ENCODE assay signal across 27 cellular contexts in the genomic region with DNA sequence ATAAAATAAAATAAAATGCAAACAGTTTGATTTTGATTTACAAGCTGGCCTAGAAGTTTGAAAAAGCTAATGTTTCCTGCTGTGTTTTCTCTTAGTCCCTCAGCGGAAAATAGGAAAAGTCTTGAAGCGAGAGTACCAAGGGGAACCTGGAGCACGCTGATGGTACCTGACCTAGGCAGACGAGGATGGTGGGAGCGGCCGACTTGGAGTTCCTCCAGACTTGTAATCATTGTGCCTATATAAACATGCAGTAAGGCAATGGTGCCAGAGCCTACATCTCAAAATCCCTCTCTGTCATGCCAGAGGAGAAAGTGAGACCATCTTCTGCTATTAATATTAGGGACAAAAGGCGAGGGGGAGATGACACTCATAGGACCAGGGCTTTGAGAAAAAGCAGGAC.
"Had no signal": no experiment of that assay in that cellular context is flagged by ENCODE, and none has a peak within 500 bp of the region (broad histone marks: within the 10 kb centered on the region; RNA-seq: fewer than 3 reads in every experiment).

No MANE protein-coding gene starts in this region.

- H3K27me3 ChIP-seq: ascending aorta, dorsolateral prefrontal cortex had no signal

- ATAC-seq: activated CD4-positive, alpha-beta T cell treated with anti-CD3 and anti-CD28 coated beads for 36 hours; activated CD8-positive, alpha-beta memory T cell treated with anti-CD3 and anti-CD28 coated beads, Interleukin-2, amount 10 ng/mL, durations not matched to agents 7 days and 5 days; activated CD8-positive, alpha-beta T cell treated with anti-CD3 and anti-CD28 coated beads, Interleukin-2, amount 10 ng/mL, durations not matched to agents 7 days and 5 days; activated naive CD4-positive, alpha-beta T cell treated with anti-CD3 and anti-CD28 coated beads, Interleukin-2, amount 50 U/mL, for 72 hours; esophagus mucosa had no signal

- H3K36me3 ChIP-seq: ascending aorta, breast epithelium, cardiac muscle cell had no signal

- FAIRE-seq: frontal cortex had no signal

- DNase-seq: activated CD4-positive, alpha-beta memory T cell treated with anti-CD3 and anti-CD28 coated beads for 36 hours; activated CD4-positive, alpha-beta T cell treated with anti-CD3 and anti-CD28 coated beads for 36 hours; activated CD4-positive, alpha-beta T cell treated with anti-CD3 and anti-CD28 coated beads, Interleukin-2, amount 10 ng/mL, durations not matched to agents 24 days and 14 days; activated CD4-positive, CD25-positive, alpha-beta regulatory T cell; activated CD4-positive, CD25-positive, alpha-beta regulatory T cell treated with anti-CD3 and anti-CD28 coated beads, Interleukin-2, amount 50 U/mL, for 72 hours; activated CD8-positive, alpha-beta memory T cell treated with anti-CD3 and anti-CD28 coated beads, Interleukin-2, amount 10 ng/mL, durations not matched to agents 7 days and 5 days; activated CD8-positive, alpha-beta memory T cell treated with anti-CD3 and anti-CD28 coated beads, Interleukin-2, amount 50 U/mL, for 4 hours; activated CD8-positive, alpha-beta T cell treated with anti-CD3 and anti-CD28 coated beads, Interleukin-2, amount 10 ng/mL, durations not matched to agents 7 days and 5 days; activated effector memory CD4-positive, alpha-beta T cell treated with anti-CD3 and anti-CD28 coated beads, Interleukin-2, amount 50 U/mL, for 16 hours; activated naive CD4-positive, alpha-beta T cell treated with anti-CD3 and anti-CD28 coated beads, Interleukin-2, amount 10 ng/mL, durations not matched to agents 7 days and 5 days; activated naive CD8-positive, alpha-beta T cell treated with anti-CD3 and anti-CD28 coated beads, Interleukin-2, amount 10 ng/mL, durations not matched to agents 7 days and 5 days; activated T-cell treated with anti-CD3 and anti-CD28 coated beads, Interleukin-2, amount 50 U/mL, for 1 hour; activated T-cell treated with anti-CD3 and anti-CD28 coated beads, Interleukin-2, amount 50 U/mL, for 48 hours; central memory CD4-positive, alpha-beta T cell; cerebellar nuclear complex; dorsolateral prefrontal cortex; effector memory CD4-positive, alpha-beta T cell; foreskin fibroblast; head of caudate nucleus; T-helper 2 cell had no signal

- H3K27ac ChIP-seq: ascending aorta, breast epithelium, cardiac muscle cell, coronary artery, dorsolateral prefrontal cortex had no signal

- H3K4me3 ChIP-seq: ascending aorta, breast epithelium, cardiac muscle cell, coronary artery, dorsolateral prefrontal cortex had no signal

- H3K9me3 ChIP-seq: ascending aorta, breast epithelium had no signal

- H3K4me1 ChIP-seq: ascending aorta, breast epithelium had no signal
